Comparison of ENCODE assay signal across 18 cellular contexts in the genomic region with DNA sequence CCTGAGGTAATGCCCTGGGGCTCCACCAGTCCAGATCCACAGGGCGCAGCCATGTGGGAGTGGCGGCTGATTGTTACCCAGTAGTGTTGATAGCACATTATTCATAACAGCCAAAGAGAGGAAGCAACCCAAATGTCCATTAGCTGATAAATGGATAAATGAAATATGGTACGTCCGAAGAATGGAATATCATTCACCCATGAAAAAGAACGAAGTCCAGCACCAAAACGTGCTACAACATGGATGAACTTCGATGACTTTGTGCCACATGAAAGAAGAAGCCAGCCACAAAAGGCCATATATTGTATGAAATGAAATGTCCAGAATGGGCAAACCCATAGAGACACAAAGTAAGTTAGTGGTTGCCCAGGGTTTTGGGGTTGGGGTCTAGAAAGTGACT. TPM values are rescaled to one million over a fixed set of nuclear protein-coding genes. Genes with fewer than 3 reads are reported as not detected.
"Had no signal": no experiment of that assay in that cellular context is flagged by ENCODE, and none has a peak within 500 bp of the region (broad histone marks: within the 10 kb centered on the region; RNA-seq: fewer than 3 reads in every experiment).

No MANE protein-coding gene starts in this region.

- H3K9me3 Mint-ChIP-seq: activated naive CD8-positive, alpha-beta T cell treated with anti-CD3 and anti-CD28 coated beads for 36 hours; activated T-cell treated with anti-CD3 and anti-CD28 coated beads, Interleukin-2, amount 50 U/mL, for 4 hours; immature natural killer cell; memory B cell; stimulated activated effector memory CD8-positive, alpha-beta T cell treated with anti-CD3 and anti-CD28 coated beads, Interleukin-12 subunit alpha, Interleukin-12 subunit beta, amount 100 ng/mL, for 72 hours had no signal

- H3K4me3 Mint-ChIP-seq: activated CD8-positive, alpha-beta memory T cell treated with anti-CD3 and anti-CD28 coated beads, Interleukin-2, amount 10 ng/mL, durations not matched to agents 7 days and 5 days; activated naive CD8-positive, alpha-beta T cell treated with anti-CD3 and anti-CD28 coated beads for 36 hours; activated T-cell treated with anti-CD3 and anti-CD28 coated beads, Interleukin-2, amount 50 U/mL, for 4 hours; immature natural killer cell; memory B cell; stimulated activated effector memory CD8-positive, alpha-beta T cell treated with anti-CD3 and anti-CD28 coated beads, Interleukin-12 subunit alpha, Interleukin-12 subunit beta, amount 100 ng/mL, for 72 hours had no signal

- ATAC-seq: activated CD8-positive, alpha-beta memory T cell treated with anti-CD3 and anti-CD28 coated beads, Interleukin-2, amount 10 ng/mL, durations not matched to agents 7 days and 5 days; activated T-cell treated with anti-CD3 and anti-CD28 coated beads, Interleukin-2, amount 50 U/mL, for 4 hours; pancreas; stimulated activated effector memory CD8-positive, alpha-beta T cell treated with anti-CD3 and anti-CD28 coated beads, Interleukin-12 subunit alpha, Interleukin-12 subunit beta, amount 100 ng/mL, for 72 hours had no signal

- H3K36me3 Mint-ChIP-seq: activated CD8-positive, alpha-beta memory T cell treated with anti-CD3 and anti-CD28 coated beads, Interleukin-2, amount 10 ng/mL, durations not matched to agents 7 days and 5 days; activated naive CD8-positive, alpha-beta T cell treated with anti-CD3 and anti-CD28 coated beads for 36 hours; immature natural killer cell; memory B cell; stimulated activated effector memory CD8-positive, alpha-beta T cell treated with anti-CD3 and anti-CD28 coated beads, Interleukin-12 subunit alpha, Interleukin-12 subunit beta, amount 100 ng/mL, for 72 hours had no signal

- H3K27me3 ChIP-seq: breast epithelium, pancreas, vagina had no signal

- DNase-seq: activated CD4-positive, alpha-beta T cell treated with anti-CD3 and anti-CD28 coated beads, Interleukin-2, amount 50 U/mL, for 4 hours; activated CD4-positive, CD25-positive, alpha-beta regulatory T cell treated with anti-CD3 and anti-CD28 coated beads, Interleukin-2, amount 50 U/mL, for 72 hours; activated CD8-positive, alpha-beta memory T cell treated with anti-CD3 and anti-CD28 coated beads, Interleukin-2, amount 10 ng/mL, durations not matched to agents 7 days and 5 days; activated gamma-delta T cell treated with Interleukin-2 at 50 U/mL for 16 hours; activated naive CD8-positive, alpha-beta T cell treated with anti-CD3 and anti-CD28 coated beads for 36 hours; activated T-cell treated with anti-CD3 and anti-CD28 coated beads, Interleukin-2, amount 50 U/mL, for 4 hours; dorsolateral prefrontal cortex; esophagus squamous epithelium; foreskin fibroblast; glutamatergic neuron; immature natural killer cell; pancreas; small intestine; substantia nigra had no signal

- H3K27ac Mint-ChIP-seq: activated CD8-positive, alpha-beta memory T cell treated with anti-CD3 and anti-CD28 coated beads, Interleukin-2, amount 10 ng/mL, durations not matched to agents 7 days and 5 days; activated naive CD8-positive, alpha-beta T cell treated with anti-CD3 and anti-CD28 coated beads for 36 hours; immature natural killer cell; memory B cell; stimulated activated effector memory CD8-positive, alpha-beta T cell treated with anti-CD3 and anti-CD28 coated beads, Interleukin-12 subunit alpha, Interleukin-12 subunit beta, amount 100 ng/mL, for 72 hours had no signal

- H3K9me3 ChIP-seq: breast epithelium, esophagus squamous epithelium, pancreas, vagina had no signal

- H3K4me3 ChIP-seq: pancreas had no signal

- H3K36me3 ChIP-seq: breast epithelium, esophagus squamous epithelium, pancreas, vagina had no signal

RNA-seq across cellular contexts. Expression of a gene that starts 6.4 kb away (rescaled TPM):
- polyA plus RNA-seq: immature natural killer cell had no signal
